21 cellular contexts compared by ENCODE assay signal in genomic region chr2:19580830-19581229, GRCh38.
DNase-seq lines count a peak whose midpoint lies in the region; ATAC-seq and TF ChIP-seq lines count a peak whose summit lies in the region.
"Had no signal": no experiment of that assay in that cellular context is flagged by ENCODE, and none has a peak within 500 bp of the region (broad histone marks: within the 10 kb centered on the region; RNA-seq: fewer than 3 reads in every experiment).

No MANE protein-coding gene starts in this region.

- H3K4me1 ChIP-seq in cardiac muscle cell (ENCODE audit: low read depth) = peaks cover 10% of the 10 kb centered on the region
- H3K4me1 ChIP-seq: ascending aorta, esophagus squamous epithelium, psoas muscle had no signal

- peaks cover 28% of the 10 kb centered on the region for H3K4me1 Mint-ChIP-seq in nephron progenitor cell
- H3K4me1 Mint-ChIP-seq: naive B cell, T-helper 17 cell had no signal

- DNase-seq in HCEC 1CT (peak; percentile 51), cardiac muscle cell (ENCODE audit: low read depth in 1 of 2, low spot score in 1 of 2) (peak; percentile 57 to 75), nephron progenitor cell (no peak), NCI-H146 (lab: John Stamatoyannopoulos, UW) (no peak), NCI-H526 (lab: John Stamatoyannopoulos, UW) (no peak)
- DNase-seq: activated gamma-delta T cell; COR-L47; esophagus squamous epithelium; GDM1; Kasumi-1; naive B cell; NCI-H1417; NCI-H2171 treated with DMSO at 0.1 percent for 48 hours; NK-92 treated with Interleukin-12 subunit alpha and Interleukin-12 subunit beta, amount 100 ng/mL, for 24 hours; psoas muscle; T-helper 17 cell had no signal

- no peak overlapping the region for H3K4me3 ChIP-seq in cardiac muscle cell
- H3K4me3 ChIP-seq: ascending aorta, esophagus squamous epithelium, psoas muscle had no signal

- peak overlapping the region; percentile 13; the same call in 1 of the 2 replicates for H3K27ac ChIP-seq in VCaP
- H3K27ac ChIP-seq in cardiac muscle cell = peak overlapping the region; percentile 57
- H3K27ac ChIP-seq: ascending aorta, esophagus squamous epithelium, psoas muscle had no signal

- peaks cover 7% of the 10 kb centered on the region for H3K9me3 Mint-ChIP-seq in nephron progenitor cell

- H3K36me3 Mint-ChIP-seq in nephron progenitor cell (ENCODE audit: low read depth) = peaks cover 14% of the 10 kb centered on the region
- H3K36me3 Mint-ChIP-seq: naive B cell had no signal

- H3K27me3 ChIP-seq in cardiac muscle cell = no peaks in the 10 kb centered on the region
- H3K27me3 ChIP-seq: ascending aorta, esophagus squamous epithelium had no signal

- no peak for TF ChIP-seq CTCF in VCaP (conservative IDR thresholded peaks at IDR 0.05)
- TF ChIP-seq CTCF in cardiac muscle cell (IDR thresholded peaks at IDR 0.05; ENCODE audit: low read depth, low read length) = no peak
- no peak for TF ChIP-seq CTCF in nephron progenitor cell (IDR thresholded peaks at IDR 0.05)

- ATAC-seq in GM21526 (IDR thresholded peaks at IDR 0.05; ENCODE audit: low FRiP score, unreplicated experiment) (no peak), HG02623 (IDR thresholded peaks at IDR 0.05; ENCODE audit: unreplicated experiment) (no peak)
- ATAC-seq: psoas muscle, T-helper 17 cell had no signal

- peaks cover under 1% of the 10 kb centered on the region for H3K27me3 Mint-ChIP-seq in nephron progenitor cell (ENCODE audit: low read depth, poor library complexity)

- H3K9me3 ChIP-seq in cardiac muscle cell (ENCODE audit: low read depth) = no peaks in the 10 kb centered on the region
- H3K9me3 ChIP-seq: ascending aorta, esophagus squamous epithelium, psoas muscle had no signal

- peak overlapping the region; percentile 24 for H3K4me3 Mint-ChIP-seq in nephron progenitor cell
- H3K4me3 Mint-ChIP-seq: naive B cell; stimulated activated naive CD8-positive, alpha-beta T cell treated with anti-CD3 and anti-CD28 coated beads, Interleukin-15, Interleukin-2, amounts not matched to agents 100 ng/mL and 50 ng/mL, for 24 hours; T-helper 17 cell had no signal

- H3K36me3 ChIP-seq in cardiac muscle cell = no peaks in the 10 kb centered on the region
- H3K36me3 ChIP-seq: ascending aorta, esophagus squamous epithelium had no signal

- peak overlapping the region; percentile 68 for H3K27ac Mint-ChIP-seq in nephron progenitor cell
- H3K27ac Mint-ChIP-seq: naive B cell; stimulated activated naive CD8-positive, alpha-beta T cell treated with anti-CD3 and anti-CD28 coated beads, Interleukin-15, Interleukin-2, amounts not matched to agents 100 ng/mL and 50 ng/mL, for 24 hours; T-helper 17 cell had no signal

Comparison
In these comparisons a context has a peak if more than half of its experiments do, and no peak if none do; other contexts are left out.
1. DNase-seq: peak in HCEC 1CT (single experiment) and cardiac muscle cell (2 of 2); none in nephron progenitor cell (single experiment), NCI-H146 (single experiment) and NCI-H526 (0 of 2).